ENCODE assay signal across 1 cellular context in genomic region chr5:41924872-41925554, GRCh38.
TF ChIP-seq lines count a peak whose summit lies in the region.

Gene FBXO4 (plus strand): TSS chr5:41925281. CDS start chr5:41925310, 29 bp downstream.

TF ChIP-seq in HepG2, 621 proteins besides CTCF, POLR2A, EP300 and RAD21 (continued from another document and continues in another):
- TF ChIP-seq TERF1 (CRISPR knock-in tag; IDR thresholded peaks at IDR 0.05) (no peak), DMAP1 (CRISPR knock-in tag; IDR thresholded peaks at IDR 0.05) (peak; percentile 82), CEBPZ (IDR thresholded peaks at IDR 0.05; ENCODE audit: low read length) (no peak), SP1 (IDR thresholded peaks at IDR 0.05) (no peak), SP1 (CRISPR knock-in tag; IDR thresholded peaks at IDR 0.05) (peak; percentile 62; the same call in 1 of the 2 replicates), FOXA1 (IDR thresholded peaks at IDR 0.05) (no peak), FOXA1 (CRISPR knock-in tag; IDR thresholded peaks at IDR 0.05) (no peak; the same call in 1 of the 2 replicates), ZBTB14 (CRISPR knock-in tag; IDR thresholded peaks at IDR 0.05) (no peak), ZNF230 (CRISPR knock-in tag; IDR thresholded peaks at IDR 0.05) (0 out of 2 replicates have a peak, but pooled peaks have one; percentile 49), CENPBD1 (CRISPR knock-in tag; IDR thresholded peaks at IDR 0.05; ENCODE audit: borderline replicate concordance, low read depth) (no peak), ZNF598 (CRISPR knock-in tag; IDR thresholded peaks at IDR 0.05; ENCODE audit: borderline replicate concordance) (peak; percentile 61; the same call in 1 of the 2 replicates), TRAFD1 (CRISPR knock-in tag; IDR thresholded peaks at IDR 0.05; ENCODE audit: borderline replicate concordance) (no peak), ZBTB43 (CRISPR knock-in tag; conservative IDR thresholded peaks at IDR 0.05) (peak; percentile 55; the same call in 1 of the 2 replicates), EEA1 (CRISPR knock-in tag; IDR thresholded peaks at IDR 0.05; ENCODE audit: borderline replicate concordance) (no peak), RERE (CRISPR knock-in tag; IDR thresholded peaks at IDR 0.05; ENCODE audit: low read depth) (peak; percentile 40; the same call in 1 of the 2 replicates), NBN (conservative IDR thresholded peaks at IDR 0.05) (no peak), HES4 (CRISPR knock-in tag; IDR thresholded peaks at IDR 0.05; ENCODE audit: borderline replicate concordance) (peak; percentile 56; the same call in 1 of the 2 replicates), MNT (IDR thresholded peaks at IDR 0.05) (no peak), ZNF121 (CRISPR knock-in tag; IDR thresholded peaks at IDR 0.05) (peak; percentile 49; the same call in 1 of the 2 replicates), SNAI1 (CRISPR knock-in tag; IDR thresholded peaks at IDR 0.05; ENCODE audit: borderline replicate concordance) (no peak), ARID4A (CRISPR knock-in tag; IDR thresholded peaks at IDR 0.05; ENCODE audit: borderline replicate concordance) (peak; percentile 87), TEF (CRISPR knock-in tag; IDR thresholded peaks at IDR 0.05) (no peak), JUNB (CRISPR knock-in tag; IDR thresholded peaks at IDR 0.05; ENCODE audit: borderline replicate concordance) (no peak), PRPF4 (IDR thresholded peaks at IDR 0.05; ENCODE audit: low read depth, low read length, poor library complexity, severe bottlenecking) (no peak), SMARCC2 (IDR thresholded peaks at IDR 0.05) (no peak), ZHX1 (CRISPR knock-in tag; IDR thresholded peaks at IDR 0.05; ENCODE audit: low read depth) (peak; percentile 82), WIZ (CRISPR knock-in tag; IDR thresholded peaks at IDR 0.05) (no peak), NFYC (CRISPR knock-in tag; IDR thresholded peaks at IDR 0.05) (peak; percentile 53; the same call in 1 of the 2 replicates)
